1 cellular context compared by ENCODE assay signal in genomic region chr15:58361291-58361759, GRCh38.
A peak's percentile ranks its signal among the peaks of the same experiment; 100 is the strongest.
TF ChIP-seq lines count a peak whose summit lies in the region.

No MANE protein-coding gene starts in this region.

TF ChIP-seq in HEK293, 187 proteins besides CTCF, POLR2A, EP300 and RAD21 (continued from another document):
- TF ChIP-seq ZSCAN23 (tag by site-specific recombination; IDR thresholded peaks at IDR 0.05) (peak; percentile 78; the same call in 1 of the 2 replicates), ZNF155 (tag by site-specific recombination; IDR thresholded peaks at IDR 0.05) (no peak)
TF ChIP-seq in HEK293: peak in this region for 68.
